8 cellular contexts compared by ENCODE assay signal in genomic region chr4:2418652-2419571, GRCh38. TPM values are rescaled to one million over a fixed set of nuclear protein-coding genes. Genes with fewer than 3 reads are reported as not detected.
DNase-seq lines count a peak whose midpoint lies in the region; ATAC-seq and TF ChIP-seq lines count a peak whose summit lies in the region.

CFAP99 (plus strand) TSS chr4:2418955.

- H3K9ac ChIP-seq in mucosa of rectum (ENCODE audit: low read depth in 1 of 2, low read length in 2 of 2), result peak within 1 kb of the TSS; percentile 44 to 88

- no peaks in the 10 kb centered on the region for H3K36me3 Mint-ChIP-seq in IgD-negative memory B cell

- H3K27ac ChIP-seq in mucosa of rectum (ENCODE audit: low read depth in 2 of 2, low read length in 2 of 2), result peak within 1 kb of the TSS; percentile 61 to 87

- H3K4me1 Mint-ChIP-seq in IgD-negative memory B cell, result peaks cover 19 to 28% (median 22%) of the 10 kb centered on the region in 3 donors

- TF ChIP-seq POLR2A in erythroblast (IDR thresholded peaks at IDR 0.05; ENCODE audit: low read length), result no peak

- H3K27me3 ChIP-seq in mucosa of rectum (ENCODE audit: control insufficient read depth in 2 of 2, insufficient read depth in 2 of 2, low read length in 2 of 2), result peaks cover 6 to 24% of the 10 kb centered on the region in 2 donors

- no peaks in the 10 kb centered on the region for H3K36me3 ChIP-seq in mucosa of rectum (ENCODE audit: control insufficient read depth in 2 of 2, insufficient read depth in 2 of 2, low read length in 2 of 2)

- peak within 1 kb of the TSS; percentile 82 to 98 (median 96) for H3K27ac Mint-ChIP-seq in IgD-negative memory B cell

- peak; percentile 64 for DNase-seq in DMS 273 treated with DMSO at 0.1 percent for 48 hours (lab: John Stamatoyannopoulos, UW)
- DNase-seq in OCI-M1 (lab: John Stamatoyannopoulos, UW), result peak; percentile 95
- peak; percentile 98 for DNase-seq in activated T-cell treated with anti-CD3 and anti-CD28 coated beads for 48 hours (ENCODE audit: low read depth)
- DNase-seq in erythroblast (lab: John Stamatoyannopoulos, UW), result peak; percentile 96 to 97
- DNase-seq in stimulated activated CD8-positive, alpha-beta memory T cell treated with anti-CD3 and anti-CD28 coated beads, Interleukin-4, amount 100 ng/mL, for 24 hours (ENCODE audit: low read depth), result peak; percentile 97

- peak within 1 kb of the TSS; percentile 72 to 93 (median 88) for H3K4me3 Mint-ChIP-seq in IgD-negative memory B cell

- H3K27me3 Mint-ChIP-seq in IgD-negative memory B cell, result peaks cover 44% of the 10 kb centered on the region

- peak; percentile 90 for ATAC-seq in GM21576 (IDR thresholded peaks at IDR 0.05; ENCODE audit: unreplicated experiment)

- peaks cover 25 to 31% of the 10 kb centered on the region in 2 donors for H3K4me1 ChIP-seq in mucosa of rectum (ENCODE audit: control insufficient read depth in 2 of 2, insufficient read depth in 2 of 2, low read length in 2 of 2)

- no peaks in the 10 kb centered on the region for H3K9me3 ChIP-seq in mucosa of rectum (ENCODE audit: control insufficient read depth in 2 of 2, low read length in 2 of 2)

- H3K4me3 ChIP-seq in mucosa of rectum (ENCODE audit: low read length in 2 of 2), result peak within 1 kb of the TSS; percentile 63 to 79

- H3K9me3 Mint-ChIP-seq in IgD-negative memory B cell, result no peaks in the 10 kb centered on the region

RNA-seq across cellular contexts. Expression of gene CFAP99, which starts in this region (rescaled TPM):
- polyA plus RNA-seq in IgD-negative memory B cell, result not detected

Comparison
In these comparisons a context has a peak if more than half of its experiments do, and no peak if none do; other contexts are left out.
1. Peak in every context shown above with its lines: DNase-seq, ATAC-seq, H3K4me3 ChIP-seq and H3K27ac ChIP-seq.